Comparison of ENCODE assay signal across 1 cellular context in genomic region chr6:170307080-170307545, GRCh38.
TF ChIP-seq lines count a peak whose summit lies in the region.

No MANE protein-coding gene starts in this region.

TF ChIP-seq in HepG2, 621 proteins besides CTCF, POLR2A, EP300 and RAD21 (continued from another document and continues in another):
- TF ChIP-seq ASH2L (IDR thresholded peaks at IDR 0.05; ENCODE audit: insufficient read length, low read depth, low read length) (peak; percentile 40), HOXA5 (CRISPR knock-in tag; IDR thresholded peaks at IDR 0.05) (0 out of 2 replicates have a peak, but pooled peaks have one; percentile 2), ZNF790 (CRISPR knock-in tag; IDR thresholded peaks at IDR 0.05; ENCODE audit: borderline replicate concordance) (0 out of 2 replicates have a peak, but pooled peaks have one; percentile 17), TFDP1 (CRISPR knock-in tag; IDR thresholded peaks at IDR 0.05; ENCODE audit: borderline replicate concordance) (no peak), NR2F6 (IDR thresholded peaks at IDR 0.05) (peak; percentile 42; the same call in 1 of the 2 replicates), NR2F6 (CRISPR knock-in tag; IDR thresholded peaks at IDR 0.05) (no peak), ARID2 (CRISPR knock-in tag; IDR thresholded peaks at IDR 0.05; ENCODE audit: borderline replicate concordance) (peak; percentile 72; the same call in 1 of the 2 replicates), ZNF782 (CRISPR knock-in tag; IDR thresholded peaks at IDR 0.05; ENCODE audit: borderline replicate concordance) (0 out of 2 replicates have a peak, but pooled peaks have one; percentile 15), KDM3A (CRISPR knock-in tag; IDR thresholded peaks at IDR 0.05; ENCODE audit: low read depth) (no peak), RNF2 (conservative IDR thresholded peaks at IDR 0.05; ENCODE audit: low read depth) (no peak), ZSCAN5A (CRISPR knock-in tag; IDR thresholded peaks at IDR 0.05; ENCODE audit: borderline replicate concordance) (peak; percentile 27; the same call in 1 of the 2 replicates), THAP7 (CRISPR knock-in tag; IDR thresholded peaks at IDR 0.05) (peak; percentile 83; the same call in 1 of the 2 replicates), ZNF280D (CRISPR knock-in tag; IDR thresholded peaks at IDR 0.05) (no peak), PTBP1 (IDR thresholded peaks at IDR 0.05; ENCODE audit: low read depth, low read length, poor library complexity, severe bottlenecking) (peak; percentile 6), ZNF460 (CRISPR knock-in tag; IDR thresholded peaks at IDR 0.05; ENCODE audit: borderline replicate concordance) (no peak), ZNF205 (CRISPR knock-in tag; IDR thresholded peaks at IDR 0.05) (no peak), MIER3 (CRISPR knock-in tag; IDR thresholded peaks at IDR 0.05; ENCODE audit: borderline replicate concordance) (peak; percentile 13; the same call in 1 of the 2 replicates), MIXL1 (CRISPR knock-in tag; IDR thresholded peaks at IDR 0.05) (no peak), ZNF576 (CRISPR knock-in tag; IDR thresholded peaks at IDR 0.05) (0 out of 2 replicates have a peak, but pooled peaks have one; percentile 34), FOXJ3 (CRISPR knock-in tag; IDR thresholded peaks at IDR 0.05; ENCODE audit: borderline replicate concordance) (0 out of 2 replicates have a peak, but pooled peaks have one; percentile 40), ZNF143 (CRISPR knock-in tag; IDR thresholded peaks at IDR 0.05) (0 out of 2 replicates have a peak, but pooled peaks have one; percentile 13), RFX3 (CRISPR knock-in tag; IDR thresholded peaks at IDR 0.05) (no peak), REXO4 (CRISPR knock-in tag; IDR thresholded peaks at IDR 0.05; ENCODE audit: borderline replicate concordance) (0 out of 2 replicates have a peak, but pooled peaks have one; percentile 5), SIX4 (CRISPR knock-in tag; IDR thresholded peaks at IDR 0.05) (no peak), NCOA5 (CRISPR knock-in tag; IDR thresholded peaks at IDR 0.05) (no peak), ZNF670 (CRISPR knock-in tag; IDR thresholded peaks at IDR 0.05; ENCODE audit: borderline replicate concordance) (no peak), AGO2 (optimal IDR thresholded peaks at IDR 0.05; ENCODE audit: low read depth, low read length) (peak; percentile 4), CREB3 (CRISPR knock-in tag; IDR thresholded peaks at IDR 0.05) (0 out of 2 replicates have a peak, but pooled peaks have one; percentile 20), MTF2 (CRISPR knock-in tag; IDR thresholded peaks at IDR 0.05; ENCODE audit: borderline replicate concordance) (no peak), ZNF816 (CRISPR knock-in tag; IDR thresholded peaks at IDR 0.05; ENCODE audit: borderline replicate concordance) (0 out of 2 replicates have a peak, but pooled peaks have one; percentile 6), MAFG (CRISPR knock-in tag; IDR thresholded peaks at IDR 0.05) (no peak), ZNF619 (CRISPR knock-in tag; IDR thresholded peaks at IDR 0.05) (no peak; the same call in 1 of the 2 replicates), ZNF350 (CRISPR knock-in tag; IDR thresholded peaks at IDR 0.05; ENCODE audit: borderline replicate concordance, low read depth) (no peak)
- TF ChIP-seq, protein P1, sequence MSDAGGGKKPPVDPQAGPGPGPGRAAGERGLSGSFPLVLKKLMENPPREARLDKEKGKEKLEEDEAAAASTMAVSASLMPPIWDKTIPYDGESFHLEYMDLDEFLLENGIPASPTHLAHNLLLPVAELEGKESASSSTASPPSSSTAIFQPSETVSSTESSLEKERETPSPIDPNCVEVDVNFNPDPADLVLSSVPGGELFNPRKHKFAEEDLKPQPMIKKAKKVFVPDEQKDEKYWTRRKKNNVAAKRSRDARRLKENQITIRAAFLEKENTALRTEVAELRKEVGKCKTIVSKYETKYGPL (CRISPR knock-in tag; IDR thresholded peaks at IDR 0.05) = no peak
- TF ChIP-seq, protein P2, sequence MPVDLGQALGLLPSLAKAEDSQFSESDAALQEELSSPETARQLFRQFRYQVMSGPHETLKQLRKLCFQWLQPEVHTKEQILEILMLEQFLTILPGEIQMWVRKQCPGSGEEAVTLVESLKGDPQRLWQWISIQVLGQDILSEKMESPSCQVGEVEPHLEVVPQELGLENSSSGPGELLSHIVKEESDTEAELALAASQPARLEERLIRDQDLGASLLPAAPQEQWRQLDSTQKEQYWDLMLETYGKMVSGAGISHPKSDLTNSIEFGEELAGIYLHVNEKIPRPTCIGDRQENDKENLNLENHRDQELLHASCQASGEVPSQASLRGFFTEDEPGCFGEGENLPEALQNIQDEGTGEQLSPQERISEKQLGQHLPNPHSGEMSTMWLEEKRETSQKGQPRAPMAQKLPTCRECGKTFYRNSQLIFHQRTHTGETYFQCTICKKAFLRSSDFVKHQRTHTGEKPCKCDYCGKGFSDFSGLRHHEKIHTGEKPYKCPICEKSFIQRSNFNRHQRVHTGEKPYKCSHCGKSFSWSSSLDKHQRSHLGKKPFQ (CRISPR knock-in tag; IDR thresholded peaks at IDR 0.05; ENCODE audit: insufficient replicate concordance) = peak; percentile 43
- TF ChIP-seq, protein P3, sequence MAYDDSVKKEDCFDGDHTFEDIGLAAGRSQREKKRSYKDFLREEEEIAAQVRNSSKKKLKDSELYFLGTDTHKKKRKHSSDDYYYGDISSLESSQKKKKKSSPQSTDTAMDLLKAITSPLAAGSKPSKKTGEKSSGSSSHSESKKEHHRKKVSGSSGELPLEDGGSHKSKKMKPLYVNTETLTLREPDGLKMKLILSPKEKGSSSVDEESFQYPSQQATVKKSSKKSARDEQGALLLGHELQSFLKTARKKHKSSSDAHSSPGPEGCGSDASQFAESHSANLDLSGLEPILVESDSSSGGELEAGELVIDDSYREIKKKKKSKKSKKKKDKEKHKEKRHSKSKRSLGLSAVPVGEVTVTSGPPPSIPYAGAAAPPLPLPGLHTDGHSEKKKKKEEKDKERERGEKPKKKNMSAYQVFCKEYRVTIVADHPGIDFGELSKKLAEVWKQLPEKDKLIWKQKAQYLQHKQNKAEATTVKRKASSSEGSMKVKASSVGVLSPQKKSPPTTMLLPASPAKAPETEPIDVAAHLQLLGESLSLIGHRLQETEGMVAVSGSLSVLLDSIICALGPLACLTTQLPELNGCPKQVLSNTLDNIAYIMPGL (CRISPR knock-in tag; IDR thresholded peaks at IDR 0.05; ENCODE audit: borderline replicate concordance in 1 of 2, low read depth in 1 of 2) = peak in 1 of 2 experiments; percentile 35; a peak in 1 of 4 replicates
- TF ChIP-seq, protein P4, sequence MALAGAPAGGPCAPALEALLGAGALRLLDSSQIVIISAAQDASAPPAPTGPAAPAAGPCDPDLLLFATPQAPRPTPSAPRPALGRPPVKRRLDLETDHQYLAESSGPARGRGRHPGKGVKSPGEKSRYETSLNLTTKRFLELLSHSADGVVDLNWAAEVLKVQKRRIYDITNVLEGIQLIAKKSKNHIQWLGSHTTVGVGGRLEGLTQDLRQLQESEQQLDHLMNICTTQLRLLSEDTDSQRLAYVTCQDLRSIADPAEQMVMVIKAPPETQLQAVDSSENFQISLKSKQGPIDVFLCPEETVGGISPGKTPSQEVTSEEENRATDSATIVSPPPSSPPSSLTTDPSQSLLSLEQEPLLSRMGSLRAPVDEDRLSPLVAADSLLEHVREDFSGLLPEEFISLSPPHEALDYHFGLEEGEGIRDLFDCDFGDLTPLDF (CRISPR knock-in tag; IDR thresholded peaks at IDR 0.05) = peak; percentile 13; the same call in 1 of the 2 replicates
- TF ChIP-seq, protein P5, sequence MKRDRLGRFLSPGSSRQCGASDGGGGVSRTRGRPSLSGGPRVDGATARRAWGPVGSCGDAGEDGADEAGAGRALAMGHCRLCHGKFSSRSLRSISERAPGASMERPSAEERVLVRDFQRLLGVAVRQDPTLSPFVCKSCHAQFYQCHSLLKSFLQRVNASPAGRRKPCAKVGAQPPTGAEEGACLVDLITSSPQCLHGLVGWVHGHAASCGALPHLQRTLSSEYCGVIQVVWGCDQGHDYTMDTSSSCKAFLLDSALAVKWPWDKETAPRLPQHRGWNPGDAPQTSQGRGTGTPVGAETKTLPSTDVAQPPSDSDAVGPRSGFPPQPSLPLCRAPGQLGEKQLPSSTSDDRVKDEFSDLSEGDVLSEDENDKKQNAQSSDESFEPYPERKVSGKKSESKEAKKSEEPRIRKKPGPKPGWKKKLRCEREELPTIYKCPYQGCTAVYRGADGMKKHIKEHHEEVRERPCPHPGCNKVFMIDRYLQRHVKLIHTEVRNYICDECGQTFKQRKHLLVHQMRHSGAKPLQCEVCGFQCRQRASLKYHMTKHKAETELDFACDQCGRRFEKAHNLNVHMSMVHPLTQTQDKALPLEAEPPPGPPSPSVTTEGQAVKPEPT (CRISPR knock-in tag; IDR thresholded peaks at IDR 0.05; ENCODE audit: low read depth) = 0 out of 2 replicates have a peak, but pooled peaks have one; percentile 1
